1 cellular context compared by ENCODE assay signal in genomic region chr11:32704261-32704660, GRCh38.
TF ChIP-seq lines count a peak whose summit lies in the region.

No MANE protein-coding gene starts in this region.

TF ChIP-seq in HepG2, 621 proteins besides CTCF, POLR2A, EP300 and RAD21:
- TF ChIP-seq CEBPB (IDR thresholded peaks at IDR 0.05; ENCODE audit: borderline replicate concordance, low read depth, low read length) (peak; percentile 24; the same call in 1 of the 2 replicates), HNRNPH1 (optimal IDR thresholded peaks at IDR 0.05; ENCODE audit: low read depth, low read length) (no peak)
